In the genomic region with DNA sequence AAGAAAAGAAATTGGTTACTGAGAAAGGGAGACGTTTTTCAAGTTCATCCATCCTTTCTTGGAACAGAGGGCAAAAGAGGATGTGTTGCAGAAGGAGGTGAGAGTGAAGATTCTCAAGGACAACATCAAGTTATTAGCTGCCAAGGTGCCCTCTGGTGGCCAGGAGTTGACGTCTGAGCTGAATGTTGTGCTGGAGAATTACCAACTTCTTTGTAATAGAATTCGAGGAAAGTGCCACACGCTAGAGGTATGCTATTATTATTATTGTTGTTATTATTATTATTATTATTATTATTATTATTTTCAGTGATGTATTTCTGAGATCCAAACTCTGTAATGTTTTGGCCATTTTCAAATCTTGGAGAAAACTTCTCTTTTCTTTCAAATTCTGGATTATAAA, we compare ENCODE assay signal across 8 cellular contexts.
DNase-seq lines count a peak whose midpoint lies in the region; ATAC-seq and TF ChIP-seq lines count a peak whose summit lies in the region.

No MANE protein-coding gene starts in this region.

- DNase-seq in AG04449 (ENCODE audit: low read depth, low spot score) (peak; percentile 31), NCI-H526 treated with DMSO at 0.1 percent for 48 hours (lab: John Stamatoyannopoulos, UW) (peak; percentile 27), ecto neural progenitor cell (ENCODE audit: low spot score) (peak; percentile 63), memory B cell (ENCODE audit: low spot score in 2 of 2) (peak; percentile 51 to 59)
- peak; percentile 72 to 76 for DNase-seq in activated CD4-positive, alpha-beta T cell treated with anti-CD3 and anti-CD28 coated beads, Interleukin-2, amount 50 U/mL, for 4 hours
- DNase-seq in stimulated activated CD8-positive, alpha-beta memory T cell treated with anti-CD3 and anti-CD28 coated beads, Interleukin-2, amount 100 ng/mL, for 48 hours (ENCODE audit: low read depth in 2 of 2), result peak; percentile 47 to 50

- H3K36me3 Mint-ChIP-seq in memory B cell, result peaks cover 24% of the 10 kb centered on the region

- CTCF ChIA-PET in AG04449 (lab: Yijun Ruan, JAX), result interaction anchor here (0.7 to 4.4 kb wide), 17 partner anchors 9 to 382 kb away, joined by 3 to 44 read pairs (median 5); no protein-coding TSS in a partner anchor

- peaks cover 2% of the 10 kb centered on the region for H3K4me1 Mint-ChIP-seq in memory B cell

- POLR2A ChIA-PET in AG04449 (lab: Yijun Ruan, JAX), result no interaction called here

- H3K9me3 Mint-ChIP-seq in memory B cell, result no peaks in the 10 kb centered on the region

- H3K27ac Mint-ChIP-seq in memory B cell, result peak overlapping the region; percentile 22

- H3K4me3 ChIP-seq in AG04449 (ENCODE audit: low read depth, low read length), result no peak overlapping the region

- no peaks in the 10 kb centered on the region for H3K27me3 Mint-ChIP-seq in memory B cell

- peak; percentile 79 for TF ChIP-seq CTCF in AG04449 (IDR thresholded peaks at IDR 0.05; ENCODE audit: insufficient read depth, low read length, missing control alignments)

- H3K4me3 Mint-ChIP-seq in memory B cell, result no peak overlapping the region

- ATAC-seq in GM18511 (IDR thresholded peaks at IDR 0.05; ENCODE audit: unreplicated experiment) (peak; percentile 89), HG03159 (IDR thresholded peaks at IDR 0.05; ENCODE audit: unreplicated experiment) (peak; percentile 83), memory B cell (ENCODE audit: low read depth) (peak; percentile 92)
